1 cellular context compared by ENCODE assay signal in the genomic region with DNA sequence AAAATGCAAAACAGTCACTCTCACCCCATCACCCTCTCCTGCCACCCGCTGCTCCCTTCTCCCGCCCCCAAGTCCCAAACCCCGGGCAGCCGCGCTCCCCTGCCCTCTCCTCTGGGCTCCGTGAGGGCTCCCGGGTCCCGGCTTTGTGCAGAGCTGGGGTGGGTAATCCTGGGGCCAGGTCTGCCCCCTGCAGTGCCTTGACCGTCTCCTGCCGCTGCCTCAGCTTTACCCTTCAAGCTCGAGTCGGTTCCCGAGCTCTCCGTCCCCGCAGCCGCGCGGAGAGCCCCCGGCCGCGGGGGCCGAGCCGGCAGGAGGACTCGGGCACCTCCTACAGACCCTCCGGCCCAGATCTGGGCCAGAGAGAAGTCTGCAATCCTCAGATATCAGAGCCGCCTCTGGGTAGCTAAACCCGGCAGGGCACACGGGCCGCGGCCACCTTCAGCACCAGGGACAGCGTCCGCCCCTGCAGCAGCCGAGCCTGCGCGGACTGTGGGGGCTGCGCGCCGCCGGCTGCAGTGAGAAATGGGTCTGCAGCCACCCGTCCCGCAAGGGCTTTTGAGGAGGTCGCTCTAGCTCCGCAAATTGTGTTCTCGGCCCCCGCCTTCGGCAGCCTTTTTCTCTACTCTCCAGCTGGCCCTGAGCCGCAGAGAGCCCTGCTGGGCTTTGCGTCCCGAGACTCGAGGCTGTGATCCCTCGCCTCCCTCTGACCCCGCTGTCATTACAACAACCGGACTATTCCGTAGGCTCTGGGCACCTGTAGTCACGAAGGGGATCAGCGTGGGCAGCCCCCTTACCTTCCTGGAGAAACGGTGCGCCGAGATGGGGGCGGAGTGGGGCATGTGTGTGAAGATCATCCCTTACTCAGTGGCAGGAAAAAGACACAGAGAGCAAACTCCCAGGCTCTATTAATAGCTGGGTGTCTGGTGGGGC.
TF ChIP-seq lines count a peak whose summit lies in the region.

No MANE protein-coding gene starts in this region.

TF ChIP-seq in HepG2, 621 proteins besides CTCF, POLR2A, EP300 and RAD21 (continued from another document and continues in another):
- TF ChIP-seq, protein P1, sequence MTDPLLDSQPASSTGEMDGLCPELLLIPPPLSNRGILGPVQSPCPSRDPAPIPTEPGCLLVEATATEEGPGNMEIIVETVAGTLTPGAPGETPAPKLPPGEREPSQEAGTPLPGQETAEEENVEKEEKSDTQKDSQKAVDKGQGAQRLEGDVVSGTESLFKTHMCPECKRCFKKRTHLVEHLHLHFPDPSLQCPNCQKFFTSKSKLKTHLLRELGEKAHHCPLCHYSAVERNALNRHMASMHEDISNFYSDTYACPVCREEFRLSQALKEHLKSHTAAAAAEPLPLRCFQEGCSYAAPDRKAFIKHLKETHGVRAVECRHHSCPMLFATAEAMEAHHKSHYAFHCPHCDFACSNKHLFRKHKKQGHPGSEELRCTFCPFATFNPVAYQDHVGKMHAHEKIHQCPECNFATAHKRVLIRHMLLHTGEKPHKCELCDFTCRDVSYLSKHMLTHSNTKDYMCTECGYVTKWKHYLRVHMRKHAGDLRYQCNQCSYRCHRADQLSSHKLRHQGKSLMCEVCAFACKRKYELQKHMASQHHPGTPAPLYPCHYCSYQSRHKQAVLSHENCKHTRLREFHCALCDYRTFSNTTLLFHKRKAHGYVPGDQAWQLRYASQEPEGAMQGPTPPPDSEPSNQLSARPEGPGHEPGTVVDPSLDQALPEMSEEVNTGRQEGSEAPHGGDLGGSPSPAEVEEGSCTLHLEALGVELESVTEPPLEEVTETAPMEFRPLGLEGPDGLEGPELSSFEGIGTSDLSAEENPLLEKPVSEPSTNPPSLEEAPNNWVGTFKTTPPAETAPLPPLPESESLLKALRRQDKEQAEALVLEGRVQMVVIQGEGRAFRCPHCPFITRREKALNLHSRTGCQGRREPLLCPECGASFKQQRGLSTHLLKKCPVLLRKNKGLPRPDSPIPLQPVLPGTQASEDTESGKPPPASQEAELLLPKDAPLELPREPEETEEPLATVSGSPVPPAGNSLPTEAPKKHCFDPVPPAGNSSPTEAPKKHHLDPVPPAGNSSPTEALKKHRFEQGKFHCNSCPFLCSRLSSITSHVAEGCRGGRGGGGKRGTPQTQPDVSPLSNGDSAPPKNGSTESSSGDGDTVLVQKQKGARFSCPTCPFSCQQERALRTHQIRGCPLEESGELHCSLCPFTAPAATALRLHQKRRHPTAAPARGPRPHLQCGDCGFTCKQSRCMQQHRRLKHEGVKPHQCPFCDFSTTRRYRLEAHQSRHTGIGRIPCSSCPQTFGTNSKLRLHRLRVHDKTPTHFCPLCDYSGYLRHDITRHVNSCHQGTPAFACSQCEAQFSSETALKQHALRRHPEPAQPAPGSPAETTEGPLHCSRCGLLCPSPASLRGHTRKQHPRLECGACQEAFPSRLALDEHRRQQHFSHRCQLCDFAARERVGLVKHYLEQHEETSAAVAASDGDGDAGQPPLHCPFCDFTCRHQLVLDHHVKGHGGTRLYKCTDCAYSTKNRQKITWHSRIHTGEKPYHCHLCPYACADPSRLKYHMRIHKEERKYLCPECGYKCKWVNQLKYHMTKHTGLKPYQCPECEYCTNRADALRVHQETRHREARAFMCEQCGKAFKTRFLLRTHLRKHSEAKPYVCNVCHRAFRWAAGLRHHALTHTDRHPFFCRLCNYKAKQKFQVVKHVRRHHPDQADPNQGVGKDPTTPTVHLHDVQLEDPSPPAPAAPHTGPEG (CRISPR knock-in tag; IDR thresholded peaks at IDR 0.05): 0 out of 2 replicates have a peak, but pooled peaks have one; percentile 57
- 0 out of 2 replicates have a peak, but pooled peaks have one; percentile 39 for TF ChIP-seq KDM4B (CRISPR knock-in tag; IDR thresholded peaks at IDR 0.05)
- TF ChIP-seq RAD51 (IDR thresholded peaks at IDR 0.05; ENCODE audit: borderline replicate concordance): no peak
- TF ChIP-seq MED13 (CRISPR knock-in tag; IDR thresholded peaks at IDR 0.05): 0 out of 2 replicates have a peak, but pooled peaks have one; percentile 35
- TF ChIP-seq, protein P2, sequence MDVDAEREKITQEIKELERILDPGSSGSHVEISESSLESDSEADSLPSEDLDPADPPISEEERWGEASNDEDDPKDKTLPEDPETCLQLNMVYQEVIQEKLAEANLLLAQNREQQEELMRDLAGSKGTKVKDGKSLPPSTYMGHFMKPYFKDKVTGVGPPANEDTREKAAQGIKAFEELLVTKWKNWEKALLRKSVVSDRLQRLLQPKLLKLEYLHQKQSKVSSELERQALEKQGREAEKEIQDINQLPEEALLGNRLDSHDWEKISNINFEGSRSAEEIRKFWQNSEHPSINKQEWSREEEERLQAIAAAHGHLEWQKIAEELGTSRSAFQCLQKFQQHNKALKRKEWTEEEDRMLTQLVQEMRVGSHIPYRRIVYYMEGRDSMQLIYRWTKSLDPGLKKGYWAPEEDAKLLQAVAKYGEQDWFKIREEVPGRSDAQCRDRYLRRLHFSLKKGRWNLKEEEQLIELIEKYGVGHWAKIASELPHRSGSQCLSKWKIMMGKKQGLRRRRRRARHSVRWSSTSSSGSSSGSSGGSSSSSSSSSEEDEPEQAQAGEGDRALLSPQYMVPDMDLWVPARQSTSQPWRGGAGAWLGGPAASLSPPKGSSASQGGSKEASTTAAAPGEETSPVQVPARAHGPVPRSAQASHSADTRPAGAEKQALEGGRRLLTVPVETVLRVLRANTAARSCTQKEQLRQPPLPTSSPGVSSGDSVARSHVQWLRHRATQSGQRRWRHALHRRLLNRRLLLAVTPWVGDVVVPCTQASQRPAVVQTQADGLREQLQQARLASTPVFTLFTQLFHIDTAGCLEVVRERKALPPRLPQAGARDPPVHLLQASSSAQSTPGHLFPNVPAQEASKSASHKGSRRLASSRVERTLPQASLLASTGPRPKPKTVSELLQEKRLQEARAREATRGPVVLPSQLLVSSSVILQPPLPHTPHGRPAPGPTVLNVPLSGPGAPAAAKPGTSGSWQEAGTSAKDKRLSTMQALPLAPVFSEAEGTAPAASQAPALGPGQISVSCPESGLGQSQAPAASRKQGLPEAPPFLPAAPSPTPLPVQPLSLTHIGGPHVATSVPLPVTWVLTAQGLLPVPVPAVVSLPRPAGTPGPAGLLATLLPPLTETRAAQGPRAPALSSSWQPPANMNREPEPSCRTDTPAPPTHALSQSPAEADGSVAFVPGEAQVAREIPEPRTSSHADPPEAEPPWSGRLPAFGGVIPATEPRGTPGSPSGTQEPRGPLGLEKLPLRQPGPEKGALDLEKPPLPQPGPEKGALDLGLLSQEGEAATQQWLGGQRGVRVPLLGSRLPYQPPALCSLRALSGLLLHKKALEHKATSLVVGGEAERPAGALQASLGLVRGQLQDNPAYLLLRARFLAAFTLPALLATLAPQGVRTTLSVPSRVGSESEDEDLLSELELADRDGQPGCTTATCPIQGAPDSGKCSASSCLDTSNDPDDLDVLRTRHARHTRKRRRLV (CRISPR knock-in tag; IDR thresholded peaks at IDR 0.05): no peak
- TF ChIP-seq, protein P3, sequence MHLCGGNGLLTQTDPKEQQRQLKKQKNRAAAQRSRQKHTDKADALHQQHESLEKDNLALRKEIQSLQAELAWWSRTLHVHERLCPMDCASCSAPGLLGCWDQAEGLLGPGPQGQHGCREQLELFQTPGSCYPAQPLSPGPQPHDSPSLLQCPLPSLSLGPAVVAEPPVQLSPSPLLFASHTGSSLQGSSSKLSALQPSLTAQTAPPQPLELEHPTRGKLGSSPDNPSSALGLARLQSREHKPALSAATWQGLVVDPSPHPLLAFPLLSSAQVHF (CRISPR knock-in tag; IDR thresholded peaks at IDR 0.05): peak; percentile 77
- 0 out of 2 replicates have a peak, but pooled peaks have one; percentile 31 for TF ChIP-seq ZNF543 (CRISPR knock-in tag; IDR thresholded peaks at IDR 0.05)
- TF ChIP-seq ZKSCAN1 (IDR thresholded peaks at IDR 0.05; ENCODE audit: low read length): no peak
- TF ChIP-seq, protein P4, sequence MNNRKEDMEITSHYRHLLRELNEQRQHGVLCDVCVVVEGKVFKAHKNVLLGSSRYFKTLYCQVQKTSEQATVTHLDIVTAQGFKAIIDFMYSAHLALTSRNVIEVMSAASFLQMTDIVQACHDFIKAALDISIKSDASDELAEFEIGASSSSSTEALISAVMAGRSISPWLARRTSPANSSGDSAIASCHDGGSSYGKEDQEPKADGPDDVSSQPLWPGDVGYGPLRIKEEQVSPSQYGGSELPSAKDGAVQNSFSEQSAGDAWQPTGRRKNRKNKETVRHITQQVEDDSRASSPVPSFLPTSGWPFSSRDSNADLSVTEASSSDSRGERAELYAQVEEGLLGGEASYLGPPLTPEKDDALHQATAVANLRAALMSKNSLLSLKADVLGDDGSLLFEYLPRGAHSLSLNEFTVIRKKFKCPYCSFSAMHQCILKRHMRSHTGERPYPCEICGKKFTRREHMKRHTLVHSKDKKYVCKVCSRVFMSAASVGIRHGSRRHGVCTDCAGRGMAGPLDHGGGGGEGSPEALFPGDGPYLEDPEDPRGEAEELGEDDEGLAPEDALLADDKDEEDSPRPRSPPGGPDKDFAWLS (CRISPR knock-in tag; IDR thresholded peaks at IDR 0.05; ENCODE audit: borderline replicate concordance): no peak
- TF ChIP-seq NRL (CRISPR knock-in tag; IDR thresholded peaks at IDR 0.05; ENCODE audit: borderline replicate concordance): no peak
- TF ChIP-seq BORCS8-MEF2B (CRISPR knock-in tag; IDR thresholded peaks at IDR 0.05): peak; percentile 92
- no peak for TF ChIP-seq ZBTB42 (CRISPR knock-in tag; IDR thresholded peaks at IDR 0.05)
- TF ChIP-seq ZNF446 (CRISPR knock-in tag; IDR thresholded peaks at IDR 0.05): peak; percentile 76; the same call in 1 of the 2 replicates
- no peak for TF ChIP-seq HMG20A (CRISPR knock-in tag; IDR thresholded peaks at IDR 0.05; ENCODE audit: borderline replicate concordance)
- no peak for TF ChIP-seq HNRNPLL (IDR thresholded peaks at IDR 0.05; ENCODE audit: low read depth, low read length, poor library complexity, severe bottlenecking)
- no peak for TF ChIP-seq ZNF510 (CRISPR knock-in tag; IDR thresholded peaks at IDR 0.05; ENCODE audit: low read depth)
- TF ChIP-seq GATA4 (IDR thresholded peaks at IDR 0.05; ENCODE audit: borderline replicate concordance, low read depth): no peak
- no peak for TF ChIP-seq ZFP36 (IDR thresholded peaks at IDR 0.05; ENCODE audit: borderline replicate concordance, low read depth, low read length, partially characterized antibody)
- TF ChIP-seq ZNF441 (CRISPR knock-in tag; IDR thresholded peaks at IDR 0.05; ENCODE audit: borderline replicate concordance): peak; percentile 71; the same call in 1 of the 2 replicates
- TF ChIP-seq, protein P5, sequence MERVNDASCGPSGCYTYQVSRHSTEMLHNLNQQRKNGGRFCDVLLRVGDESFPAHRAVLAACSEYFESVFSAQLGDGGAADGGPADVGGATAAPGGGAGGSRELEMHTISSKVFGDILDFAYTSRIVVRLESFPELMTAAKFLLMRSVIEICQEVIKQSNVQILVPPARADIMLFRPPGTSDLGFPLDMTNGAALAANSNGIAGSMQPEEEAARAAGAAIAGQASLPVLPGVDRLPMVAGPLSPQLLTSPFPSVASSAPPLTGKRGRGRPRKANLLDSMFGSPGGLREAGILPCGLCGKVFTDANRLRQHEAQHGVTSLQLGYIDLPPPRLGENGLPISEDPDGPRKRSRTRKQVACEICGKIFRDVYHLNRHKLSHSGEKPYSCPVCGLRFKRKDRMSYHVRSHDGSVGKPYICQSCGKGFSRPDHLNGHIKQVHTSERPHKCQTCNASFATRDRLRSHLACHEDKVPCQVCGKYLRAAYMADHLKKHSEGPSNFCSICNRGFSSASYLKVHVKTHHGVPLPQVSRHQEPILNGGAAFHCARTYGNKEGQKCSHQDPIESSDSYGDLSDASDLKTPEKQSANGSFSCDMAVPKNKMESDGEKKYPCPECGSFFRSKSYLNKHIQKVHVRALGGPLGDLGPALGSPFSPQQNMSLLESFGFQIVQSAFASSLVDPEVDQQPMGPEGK (CRISPR knock-in tag; IDR thresholded peaks at IDR 0.05): peak; percentile 48; the same call in 1 of the 2 replicates
- no peak for TF ChIP-seq ZNF136 (CRISPR knock-in tag; IDR thresholded peaks at IDR 0.05; ENCODE audit: low read depth)
- TF ChIP-seq IKZF1 (IDR thresholded peaks at IDR 0.05): no peak
- no peak for TF ChIP-seq NONO (IDR thresholded peaks at IDR 0.05)
- TF ChIP-seq NONO (CRISPR knock-in tag; conservative IDR thresholded peaks at IDR 0.05): no peak
- TF ChIP-seq, protein P6, sequence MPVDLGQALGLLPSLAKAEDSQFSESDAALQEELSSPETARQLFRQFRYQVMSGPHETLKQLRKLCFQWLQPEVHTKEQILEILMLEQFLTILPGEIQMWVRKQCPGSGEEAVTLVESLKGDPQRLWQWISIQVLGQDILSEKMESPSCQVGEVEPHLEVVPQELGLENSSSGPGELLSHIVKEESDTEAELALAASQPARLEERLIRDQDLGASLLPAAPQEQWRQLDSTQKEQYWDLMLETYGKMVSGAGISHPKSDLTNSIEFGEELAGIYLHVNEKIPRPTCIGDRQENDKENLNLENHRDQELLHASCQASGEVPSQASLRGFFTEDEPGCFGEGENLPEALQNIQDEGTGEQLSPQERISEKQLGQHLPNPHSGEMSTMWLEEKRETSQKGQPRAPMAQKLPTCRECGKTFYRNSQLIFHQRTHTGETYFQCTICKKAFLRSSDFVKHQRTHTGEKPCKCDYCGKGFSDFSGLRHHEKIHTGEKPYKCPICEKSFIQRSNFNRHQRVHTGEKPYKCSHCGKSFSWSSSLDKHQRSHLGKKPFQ (CRISPR knock-in tag; IDR thresholded peaks at IDR 0.05; ENCODE audit: insufficient replicate concordance): no peak
- TF ChIP-seq ZNF530 (CRISPR knock-in tag; IDR thresholded peaks at IDR 0.05; ENCODE audit: low read depth): 0 out of 2 replicates have a peak, but pooled peaks have one; percentile 72
- 0 out of 2 replicates have a peak, but pooled peaks have one; percentile 43 for TF ChIP-seq KMT2B (CRISPR knock-in tag; IDR thresholded peaks at IDR 0.05)
- TF ChIP-seq GPN1 (CRISPR knock-in tag; IDR thresholded peaks at IDR 0.05; ENCODE audit: borderline replicate concordance): peak; percentile 89; the same call in 1 of the 2 replicates
- TF ChIP-seq ZEB1 (IDR thresholded peaks at IDR 0.05; ENCODE audit: insufficient replicate concordance, low read depth): no peak
- TF ChIP-seq SMAD3 (CRISPR knock-in tag; IDR thresholded peaks at IDR 0.05): 0 out of 2 replicates have a peak, but pooled peaks have one; percentile 50
- TF ChIP-seq ZNF225 (CRISPR knock-in tag; IDR thresholded peaks at IDR 0.05): no peak
- TF ChIP-seq SIX4 (CRISPR knock-in tag; IDR thresholded peaks at IDR 0.05): peak; percentile 69; the same call in 1 of the 2 replicates
- TF ChIP-seq ZNF34 (CRISPR knock-in tag; IDR thresholded peaks at IDR 0.05; ENCODE audit: borderline replicate concordance): no peak
- no peak for TF ChIP-seq ZNF33B (CRISPR knock-in tag; IDR thresholded peaks at IDR 0.05)
- TF ChIP-seq MYNN (CRISPR knock-in tag; IDR thresholded peaks at IDR 0.05; ENCODE audit: low read depth): no peak
- TF ChIP-seq, protein P7, sequence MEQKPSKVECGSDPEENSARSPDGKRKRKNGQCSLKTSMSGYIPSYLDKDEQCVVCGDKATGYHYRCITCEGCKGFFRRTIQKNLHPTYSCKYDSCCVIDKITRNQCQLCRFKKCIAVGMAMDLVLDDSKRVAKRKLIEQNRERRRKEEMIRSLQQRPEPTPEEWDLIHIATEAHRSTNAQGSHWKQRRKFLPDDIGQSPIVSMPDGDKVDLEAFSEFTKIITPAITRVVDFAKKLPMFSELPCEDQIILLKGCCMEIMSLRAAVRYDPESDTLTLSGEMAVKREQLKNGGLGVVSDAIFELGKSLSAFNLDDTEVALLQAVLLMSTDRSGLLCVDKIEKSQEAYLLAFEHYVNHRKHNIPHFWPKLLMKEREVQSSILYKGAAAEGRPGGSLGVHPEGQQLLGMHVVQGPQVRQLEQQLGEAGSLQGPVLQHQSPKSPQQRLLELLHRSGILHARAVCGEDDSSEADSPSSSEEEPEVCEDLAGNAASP (CRISPR knock-in tag; IDR thresholded peaks at IDR 0.05; ENCODE audit: borderline replicate concordance): peak; percentile 71
